28 cellular contexts compared by ENCODE assay signal in genomic region chr6:8814440-8815000, GRCh38.
"Had no signal": no experiment of that assay in that cellular context is flagged by ENCODE, and none has a peak within 500 bp of the region (broad histone marks: within the 10 kb centered on the region; RNA-seq: fewer than 3 reads in every experiment).

No MANE protein-coding gene starts in this region.

- H3K9me3 Mint-ChIP-seq: dendritic cell treated with granulocyte-macrophage colony-stimulating factor and Interleukin-4, amounts not matched to agents 40 ng/mL and 50 ng/mL, for 4 days; mesothelial cell of epicardium had no signal

- H3K4me1 Mint-ChIP-seq: activated T-helper 17 cell treated with anti-CD3 and anti-CD28 coated beads, Interleukin-2, amount 50 U/mL, for 72 hours; immature natural killer cell; natural killer cell; stimulated activated effector memory CD8-positive, alpha-beta T cell treated with anti-CD3 and anti-CD28 coated beads, Interleukin-12 subunit alpha, Interleukin-12 subunit beta, amount 100 ng/mL, for 72 hours had no signal

- ATAC-seq: activated T-helper 17 cell treated with anti-CD3 and anti-CD28 coated beads, Interleukin-2, amount 50 U/mL, for 72 hours; foreskin keratinocyte; natural killer cell; right cardiac atrium; stimulated activated effector memory CD8-positive, alpha-beta T cell treated with anti-CD3 and anti-CD28 coated beads, Interleukin-12 subunit alpha, Interleukin-12 subunit beta, amount 100 ng/mL, for 72 hours had no signal

- H3K9me3 ChIP-seq: adrenal gland, ascending aorta, left ventricle myocardium inferior, stomach, suprapubic skin, tibial nerve had no signal

- H3K36me3 ChIP-seq: adrenal gland, ascending aorta, brain microvascular endothelial cell, left ventricle myocardium inferior, stomach, suprapubic skin, tibial nerve had no signal

- H3K4me1 ChIP-seq: adrenal gland, ascending aorta, left ventricle myocardium inferior, parathyroid adenoma, stomach, suprapubic skin, tibial nerve had no signal

- H3K27ac Mint-ChIP-seq: activated naive CD8-positive, alpha-beta T cell; activated T-helper 17 cell treated with anti-CD3 and anti-CD28 coated beads, Interleukin-2, amount 50 U/mL, for 72 hours; dendritic cell treated with granulocyte-macrophage colony-stimulating factor and Interleukin-4, amounts not matched to agents 40 ng/mL and 50 ng/mL, for 4 days; immature natural killer cell; mesothelial cell of epicardium; natural killer cell; stimulated activated effector memory CD8-positive, alpha-beta T cell treated with anti-CD3 and anti-CD28 coated beads, Interleukin-12 subunit alpha, Interleukin-12 subunit beta, amount 100 ng/mL, for 72 hours had no signal

- H3K79me2 ChIP-seq: parathyroid adenoma had no signal

- DNase-seq: activated CD4-positive, alpha-beta T cell treated with anti-CD3 and anti-CD28 coated beads for 1 hour; activated CD4-positive, alpha-beta T cell treated with anti-CD3 and anti-CD28 coated beads, Interleukin-2, amount 50 U/mL, for 1 hour; activated naive CD4-positive, alpha-beta T cell; activated T-cell treated with anti-CD3 and anti-CD28 coated beads, Interleukin-2, amount 50 U/mL, for 1 hour; adrenal gland; brain microvascular endothelial cell; caudate nucleus; effector CD4-positive, alpha-beta T cell; foreskin keratinocyte; immature natural killer cell; kidney glomerular epithelial cell; left ventricle myocardium inferior; natural killer cell; nucleus accumbens; right cardiac atrium; stimulated activated CD4-positive, alpha-beta T cell treated with anti-CD3 and anti-CD28 coated beads, Interleukin-2, amount 100 ng/mL, for 24 hours; stomach had no signal

- H3K9ac ChIP-seq: parathyroid adenoma had no signal

- H3K36me3 Mint-ChIP-seq: activated naive CD8-positive, alpha-beta T cell; immature natural killer cell; mesothelial cell of epicardium; natural killer cell; stimulated activated effector memory CD8-positive, alpha-beta T cell treated with anti-CD3 and anti-CD28 coated beads, Interleukin-12 subunit alpha, Interleukin-12 subunit beta, amount 100 ng/mL, for 72 hours had no signal

- H3K4me3 ChIP-seq: adrenal gland, ascending aorta, left ventricle myocardium inferior, skin epidermis, stomach, suprapubic skin, tibial nerve had no signal

- H3K27me3 ChIP-seq: adrenal gland, ascending aorta, brain microvascular endothelial cell, foreskin keratinocyte, stomach, suprapubic skin, tibial nerve had no signal

- H2AFZ ChIP-seq: parathyroid adenoma had no signal

- H3K27ac ChIP-seq: adrenal gland, ascending aorta, brain microvascular endothelial cell, foreskin keratinocyte, left ventricle myocardium inferior, parathyroid adenoma, skin epidermis, stomach, suprapubic skin, tibial nerve, VCaP had no signal

- H3K27me3 Mint-ChIP-seq: activated naive CD8-positive, alpha-beta T cell; activated T-helper 17 cell treated with anti-CD3 and anti-CD28 coated beads, Interleukin-2, amount 50 U/mL, for 72 hours; dendritic cell treated with granulocyte-macrophage colony-stimulating factor and Interleukin-4, amounts not matched to agents 40 ng/mL and 50 ng/mL, for 4 days had no signal

- H3K4me3 Mint-ChIP-seq: activated naive CD8-positive, alpha-beta T cell; activated T-helper 17 cell treated with anti-CD3 and anti-CD28 coated beads, Interleukin-2, amount 50 U/mL, for 72 hours; dendritic cell treated with granulocyte-macrophage colony-stimulating factor and Interleukin-4, amounts not matched to agents 40 ng/mL and 50 ng/mL, for 4 days; immature natural killer cell; mesothelial cell of epicardium; natural killer cell; stimulated activated effector memory CD8-positive, alpha-beta T cell treated with anti-CD3 and anti-CD28 coated beads, Interleukin-12 subunit alpha, Interleukin-12 subunit beta, amount 100 ng/mL, for 72 hours had no signal
